Comparison of ENCODE assay signal across 8 cellular contexts in the genomic region with DNA sequence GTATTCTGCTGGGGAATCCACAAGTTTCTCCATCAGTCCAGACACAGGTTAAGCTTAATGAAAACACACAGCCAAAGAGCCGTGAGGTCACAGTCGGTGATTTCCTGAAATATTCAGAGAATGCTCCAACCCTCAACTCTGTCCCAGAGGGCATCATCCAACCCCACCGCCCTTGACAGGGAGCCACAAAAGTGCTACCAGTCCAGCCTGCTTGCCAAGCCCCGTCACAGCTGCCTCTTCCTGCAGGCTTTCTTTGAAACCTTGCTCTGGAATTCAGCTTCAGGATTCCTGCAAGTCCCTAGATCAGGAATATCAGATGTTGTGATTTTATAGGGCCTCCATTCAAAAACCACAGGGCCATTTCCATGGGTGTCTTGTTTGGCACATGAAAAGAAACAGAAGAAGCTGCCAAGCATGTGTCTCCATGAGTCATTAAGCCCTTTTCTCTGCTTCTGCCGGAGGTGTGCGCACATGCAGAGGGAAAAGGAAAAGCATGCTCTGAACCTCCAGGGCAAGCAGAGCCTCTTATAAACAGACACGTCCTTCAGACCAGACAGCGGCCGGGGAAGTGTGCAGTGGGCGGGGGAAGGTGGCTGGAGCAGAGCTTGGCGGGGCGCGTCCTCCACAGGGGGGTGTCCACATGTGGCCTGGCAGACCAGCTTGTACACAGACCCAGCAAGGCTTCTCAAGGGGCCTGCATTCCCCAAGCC.
DNase-seq lines count a peak whose midpoint lies in the region; TF ChIP-seq lines count a peak whose summit lies in the region.

No MANE protein-coding gene starts in this region.

- 74 to 87% methylated on average over 13 of the region's 13 CpGs for WGBS in endodermal cell (ENCODE audit: insufficient coverage in 1 of 2, insufficient read length in 1 of 2), 2 experiments

- TF ChIP-seq CTCF in endodermal cell (conservative IDR thresholded peaks at IDR 0.05) (no peak), GM10266 (IDR thresholded peaks at IDR 0.05; ENCODE audit: control insufficient read depth, insufficient read depth, low read depth, missing control alignments) (no peak)

- peaks cover 2% of the 10 kb centered on the region for H3K27me3 Mint-ChIP-seq in endodermal cell (ENCODE audit: insufficient read depth)

- H3K9me3 ChIP-seq in SJCRH30 (replicated peaks) (no peaks in the 10 kb centered on the region), endodermal cell (ENCODE audit: control insufficient read depth, low read length) (no peaks in the 10 kb centered on the region)

- H3K4me1 ChIP-seq in SJCRH30 (peaks cover 11% of the 10 kb centered on the region; the same call in 1 of the 2 replicates), endodermal cell (ENCODE audit: control insufficient read depth, insufficient read depth, low read length) (peaks cover 3% of the 10 kb centered on the region)

- H3K27ac ChIP-seq in SJCRH30 (peak overlapping the region; percentile 37; the same call in 1 of the 2 replicates), endodermal cell (ENCODE audit: low read depth, low read length) (peak overlapping the region; percentile 11)

- H3K36me3 ChIP-seq in SJCRH30 = no peaks in the 10 kb centered on the region
- no peaks in the 10 kb centered on the region for H3K36me3 ChIP-seq in endodermal cell (ENCODE audit: control insufficient read depth, insufficient read depth, low read length)

- H3K27me3 ChIP-seq in SJCRH30 = no peaks in the 10 kb centered on the region
- H3K27me3 ChIP-seq in endodermal cell (ENCODE audit: control insufficient read depth, insufficient read depth, low read length, poor library complexity, severe bottlenecking) = no peaks in the 10 kb centered on the region

- peaks cover 4% of the 10 kb centered on the region for H3K9me3 Mint-ChIP-seq in endodermal cell

- H3K4me3 Mint-ChIP-seq in endodermal cell = no peak overlapping the region

- H3K4me1 Mint-ChIP-seq in endodermal cell = peaks cover 8% of the 10 kb centered on the region

- H3K9ac ChIP-seq in endodermal cell (ENCODE audit: extremely low read depth, low read length, poor library complexity, severe bottlenecking) = no peak overlapping the region

- H3K4me3 ChIP-seq in SJCRH30 (no peak overlapping the region), endodermal cell (ENCODE audit: low read length) (no peak overlapping the region)

- H3K36me3 Mint-ChIP-seq in endodermal cell (ENCODE audit: low read depth) = no peaks in the 10 kb centered on the region

- DNase-seq in GM04503 (ENCODE audit: low read depth) (peak; percentile 98), SJCRH30 (peak; percentile 92 to 96), endodermal cell (peak; percentile 71), occipital lobe (lab: John Stamatoyannopoulos, UW) (peak; percentile 13), RKO (ENCODE audit: low spot score) (no peak), NCI-H748 treated with DMSO at 0.1 percent for 48 hours (lab: John Stamatoyannopoulos, UW) (no peak), mesenteric fat pad (ENCODE audit: low spot score) (no peak), GM10266 (ENCODE audit: extremely low spot score) (no peak)

- H3K27ac Mint-ChIP-seq in endodermal cell = peak overlapping the region; percentile 5

Comparison
In these comparisons a context has a peak if more than half of its experiments do, and no peak if none do; other contexts are left out.
1. DNase-seq: peak in GM04503 (single experiment), SJCRH30 (2 of 2), endodermal cell (single experiment) and occipital lobe (single experiment); none in RKO (single experiment), NCI-H748 treated with DMSO at 0.1 percent for 48 hours (single experiment), mesenteric fat pad (single experiment) and GM10266 (single experiment).